In genomic region chr20:34574426-34574825, GRCh38 we compare ENCODE assay signal across 18 cellular contexts.
"Had no signal": no experiment of that assay in that cellular context is flagged by ENCODE, and none has a peak within 500 bp of the region (broad histone marks: within the 10 kb centered on the region; RNA-seq: fewer than 3 reads in every experiment).

No MANE protein-coding gene starts in this region.

- H3K9me3 ChIP-seq: colonic mucosa, prostate gland, right lobe of liver, tibial artery, upper lobe of right lung had no signal

- H3K36me3 ChIP-seq: colonic mucosa, prostate gland, right lobe of liver, upper lobe of right lung had no signal

- DNase-seq: colonic mucosa; erythroblast; foreskin keratinocyte; immature natural killer cell; left colon; left ventricle myocardium superior; mesenchymal stem cell; naive B cell; stimulated activated CD4-positive, alpha-beta T cell treated with anti-CD3 and anti-CD28 coated beads, Interleukin-12 subunit alpha, Interleukin-12 subunit beta, amount 100 ng/mL, for 4 hours; stimulated activated naive CD4-positive, alpha-beta T cell treated with Interleukin-2 at 50 U/mL for 16 hours; tibial artery; upper lobe of right lung had no signal

- H3K4me1 ChIP-seq: colonic mucosa, parathyroid adenoma, prostate gland, right lobe of liver, tibial artery, upper lobe of right lung had no signal

- H3K27ac Mint-ChIP-seq: nephron had no signal

- H3K9me3 Mint-ChIP-seq: immature natural killer cell, naive B cell, nephron had no signal

- H3K27ac ChIP-seq: colonic mucosa, foreskin keratinocyte, parathyroid adenoma, prostate gland, right lobe of liver, skin epidermis, tibial artery, upper lobe of right lung had no signal

- H3K27me3 Mint-ChIP-seq: naive B cell had no signal

- H3K27me3 ChIP-seq: colonic mucosa, foreskin keratinocyte, right lobe of liver, tibial artery, upper lobe of right lung had no signal

- H3K9ac ChIP-seq: parathyroid adenoma had no signal

- H3K4me3 ChIP-seq: colonic mucosa, lung, prostate gland, right lobe of liver, skin epidermis, tibial artery, upper lobe of right lung had no signal

- H3K4me3 Mint-ChIP-seq: immature natural killer cell, nephron had no signal
